Comparison of ENCODE assay signal across 17 cellular contexts in genomic region chr1:3236955-3237354, GRCh38.
DNase-seq lines count a peak whose midpoint lies in the region; ATAC-seq and TF ChIP-seq lines count a peak whose summit lies in the region.
"Had no signal": no experiment of that assay in that cellular context is flagged by ENCODE, and none has a peak within 500 bp of the region (broad histone marks: within the 10 kb centered on the region; RNA-seq: fewer than 3 reads in every experiment).

No MANE protein-coding gene starts in this region.

- H3K27ac ChIP-seq in stomach: peak overlapping the region in 3 of 5 donors; percentile 32 to 71 (median 70)
- peak overlapping the region; percentile 73 to 84 for H3K27ac ChIP-seq in tibial artery
- H3K27ac ChIP-seq: 22Rv1, BLaER1, C4-2B had no signal

- H3K36me3 ChIP-seq in stomach: no peaks in the 10 kb centered on the region
- H3K36me3 ChIP-seq in tibial artery: no peaks in the 10 kb centered on the region
- H3K36me3 ChIP-seq: BLaER1 had no signal

- H3K4me3 ChIP-seq in stomach (no peak overlapping the region), tibial artery (no peak overlapping the region)
- H3K4me3 ChIP-seq: BLaER1, GM23338 had no signal

- DNase-seq in Right ventricle myocardium inferior (ENCODE audit: missing footprints) (peak; percentile 8), Right ventricle myocardium superior (no peak), stomach (no peak), tibial artery (no peak), NCI-H526 (lab: John Stamatoyannopoulos, UW) (no peak)
- DNase-seq: Caco-2; CD4-positive, CD25-positive, alpha-beta regulatory T cell; CD8-positive, alpha-beta T cell; DMS153; DND-41; H9 had no signal

- ATAC-seq in Right ventricle myocardium inferior (no peak), Right ventricle myocardium superior (ENCODE audit: poor library complexity) (no peak), HG02588 (IDR thresholded peaks at IDR 0.05; ENCODE audit: unreplicated experiment) (no peak)
- ATAC-seq: CD8-positive, alpha-beta T cell; GM23338; HCT116 had no signal

- no peak for TF ChIP-seq EP300 in stomach (IDR thresholded peaks at IDR 0.05)

- H3K27me3 ChIP-seq in stomach (peaks cover 0 to 16% (median 0%) of the 10 kb centered on the region in 3 donors), tibial artery (no peaks in the 10 kb centered on the region)

- intact Hi-C loops in Right ventricle myocardium inferior (cut with DNase I): no loop called here
- intact Hi-C loops in Right ventricle myocardium superior (cut with DNase I): no loop called here
- intact Hi-C loops in stomach (cut with DNase I; ENCODE audit: low total_unique reads): no loop called here
- intact Hi-C loops in tibial artery (cut with DNase I; ENCODE audit: low total_unique reads): no loop called here

- no peak for TF ChIP-seq POLR2A in stomach (IDR thresholded peaks at IDR 0.05)

- H3K9me3 ChIP-seq in stomach (peaks cover 0 to 4% (median 0%) of the 10 kb centered on the region in 4 donors), tibial artery (peaks cover 0 to 9% (median 6%) of the 10 kb centered on the region in 3 donors)
- H3K9me3 ChIP-seq: BLaER1, Caco-2 had no signal

- WGBS in stomach, 5 donors: 77 to 86% (median 83%) methylated on average over 7 of the region's 7 CpGs

- no peak for TF ChIP-seq CTCF in stomach (IDR thresholded peaks at IDR 0.05)
- no peak for TF ChIP-seq CTCF in tibial artery (IDR thresholded peaks at IDR 0.05)

- H3K4me1 ChIP-seq in stomach (peaks cover 15 to 42% (median 27%) of the 10 kb centered on the region in 4 donors), tibial artery (peaks cover 0 to 55% (median 26%) of the 10 kb centered on the region in 4 donors)
- H3K4me1 ChIP-seq: BLaER1, Caco-2 had no signal
